Comparison of ENCODE assay signal across 8 cellular contexts in genomic region chr2:229800997-229801754, GRCh38.
DNase-seq lines count a peak whose midpoint lies in the region; ATAC-seq, FAIRE-seq and TF ChIP-seq lines count a peak whose summit lies in the region.

No MANE protein-coding gene starts in this region.

- H3K79me2 ChIP-seq in mammary epithelial cell (ENCODE audit: insufficient read depth, low read length), result peaks cover 8% of the 10 kb centered on the region

- BruUV-seq in mammary epithelial cell (replicated peaks; lab: Mats Ljungman, UMichigan), result no TSS peak

- H3K4me1 ChIP-seq in mammary epithelial cell (ENCODE audit: insufficient read depth, low read length) (peaks cover 10% of the 10 kb centered on the region), kidney (ENCODE audit: control insufficient read depth in 1 of 2, insufficient read depth in 1 of 2, low read depth in 1 of 2, low read length in 2 of 2) (no peaks in the 10 kb centered on the region)

- intact Hi-C loops in mammary epithelial cell (cut with micrococcal nuclease) (loop anchor here (2.0 to 10.0 kb wide), 4 partner anchors 120 to 810 kb away; partner anchors contain the start of gene SLC16A14), kidney (cut with DNase I) (no loop called here)

- in situ Hi-C loops in mammary epithelial cell (cut with MboI; ENCODE audit: low sequenced_read_pairs in 2 of 2), result loop anchor here in 1 of 2 donors (10.0 kb wide), 1 partner anchor 814 kb away; no protein-coding TSS in a partner anchor

- H3K27ac ChIP-seq in WERI-Rb-1, result no peak overlapping the region
- H3K27ac ChIP-seq in mammary epithelial cell (ENCODE audit: insufficient read depth, low read depth, low read length), result peak overlapping the region; percentile 47
- no peak overlapping the region for H3K27ac ChIP-seq in kidney (ENCODE audit: low read depth in 2 of 2, low read length in 2 of 2)

- CTCF ChIA-PET in mammary epithelial cell (lab: Charles Lee; ENCODE audit: low non-redundant PET), result interaction anchor here (0.6 to 0.7 kb wide), 4 partner anchors 21 to 789 kb away, joined by 3 to 5 read pairs (median 4); no protein-coding TSS in a partner anchor

- H3K27me3 ChIP-seq in WERI-Rb-1 (ENCODE audit: insufficient read depth, low read depth, severe bottlenecking) (no peaks in the 10 kb centered on the region), mammary epithelial cell (ENCODE audit: insufficient read depth, low read length) (no peaks in the 10 kb centered on the region)

- H3K9me3 ChIP-seq in WERI-Rb-1 (ENCODE audit: severe bottlenecking) (no peaks in the 10 kb centered on the region), mammary epithelial cell (replicated peaks; ENCODE audit: insufficient read depth, low read length) (no peaks in the 10 kb centered on the region), kidney (ENCODE audit: control insufficient read depth in 1 of 2, low read length in 2 of 2) (no peaks in the 10 kb centered on the region)

- H3K4me3 ChIP-seq in WERI-Rb-1 (ENCODE audit: low read depth, low read length) (no peak overlapping the region), mammary epithelial cell (replicated peaks in 1 of 3; ENCODE audit: insufficient read depth in 1 of 3, low read depth in 2 of 3, low read length in 3 of 3) (no peak overlapping the region), kidney (ENCODE audit: low read length in 2 of 2) (no peak overlapping the region)

- H2AFZ ChIP-seq in mammary epithelial cell (ENCODE audit: low read depth, low read length), result peak overlapping the region; percentile 53

- peaks cover 2% of the 10 kb centered on the region for H4K20me1 ChIP-seq in mammary epithelial cell (ENCODE audit: insufficient read depth, low read length)

- TF ChIP-seq CTCF in D721Med (IDR thresholded peaks at IDR 0.05; ENCODE audit: insufficient read depth, missing control alignments), result peak; percentile 71
- TF ChIP-seq CTCF in WERI-Rb-1 (IDR thresholded peaks at IDR 0.05; ENCODE audit: low read depth, low read length), result peak; percentile 66
- TF ChIP-seq CTCF in mammary epithelial cell (conservative IDR thresholded peaks at IDR 0.05 in 1 of 2, IDR thresholded peaks at IDR 0.05 in 1 of 2; ENCODE audit: extremely low read depth in 1 of 2, insufficient read depth in 1 of 2, low read depth in 1 of 2, low read length in 2 of 2), result peak; percentile 78 to 79
- TF ChIP-seq CTCF in kidney (IDR thresholded peaks at IDR 0.05; ENCODE audit: borderline replicate concordance, extremely low read depth, insufficient read depth), result peak; percentile 65

- dilution Hi-C loops in mammary epithelial cell (cut with HindIII; ENCODE audit: low sequenced_read_pairs), result no loop called here

- DNase-seq in D721Med (ENCODE audit: insufficient read length, low spot score) (no peak), NCI-H1694 (lab: John Stamatoyannopoulos, UW) (peak; percentile 63), WERI-Rb-1 (peak; percentile 47), mammary epithelial cell (peak; percentile 35), kidney (no peak)
- peak; percentile 61 to 65 for DNase-seq in stimulated activated CD4-positive, alpha-beta T cell treated with anti-CD3 and anti-CD28 coated beads, Interleukin-2, amount 100 ng/mL, for 48 hours

- FAIRE-seq in D721Med (lab: Jason Lieb, UNC), result peak; percentile 32
- FAIRE-seq in kidney (lab: Jason Lieb, UNC), result peak; percentile 55

- H3K9ac ChIP-seq in mammary epithelial cell (ENCODE audit: insufficient read depth, low read length) (no peak overlapping the region), kidney (ENCODE audit: low read length in 2 of 2) (no peak overlapping the region)

- ATAC-seq in GM21723 (IDR thresholded peaks at IDR 0.05; ENCODE audit: unreplicated experiment), result peak; percentile 83
- ATAC-seq in GM21528 (IDR thresholded peaks at IDR 0.05; ENCODE audit: low FRiP score, unreplicated experiment), result no peak

- peak overlapping the region; percentile 24 for H3K4me2 ChIP-seq in mammary epithelial cell (ENCODE audit: insufficient read depth, low read depth, low read length)

- H3K36me3 ChIP-seq in WERI-Rb-1 (peaks cover 68% of the 10 kb centered on the region), mammary epithelial cell (ENCODE audit: insufficient read depth, low read length) (peaks cover 46% of the 10 kb centered on the region), kidney (ENCODE audit: control insufficient read depth in 1 of 2, insufficient read depth in 2 of 2, low read length in 2 of 2) (peaks cover 32 to 39% of the 10 kb centered on the region in 2 donors)

Comparison
In these comparisons a context has a peak if more than half of its experiments do, and no peak if none do; other contexts are left out.
1. DNase-seq: peak in NCI-H1694 (single experiment), WERI-Rb-1 (single experiment), mammary epithelial cell (single experiment) and stimulated activated CD4-positive, alpha-beta T cell treated with anti-CD3 and anti-CD28 coated beads, Interleukin-2, amount 100 ng/mL, for 48 hours (2 of 2); none in D721Med (single experiment) and kidney (single experiment).
2. Peak in every context shown above with its lines, with median percentiles within 50 percentile points of each other: CTCF ChIP-seq.